ENCODE assay signal across 25 cellular contexts in genomic region chr7:106257752-106258151, GRCh38. TPM values are rescaled to one million over a fixed set of nuclear protein-coding genes. Genes with fewer than 3 reads are reported as not detected.
DNase-seq lines count a peak whose midpoint lies in the region; ATAC-seq and TF ChIP-seq lines count a peak whose summit lies in the region.
"Had no signal": no experiment of that assay in that cellular context is flagged by ENCODE, and none has a peak within 500 bp of the region (broad histone marks: within the 10 kb centered on the region; RNA-seq: fewer than 3 reads in every experiment).

No MANE protein-coding gene starts in this region.

- H3K9me3 ChIP-seq in mesenchymal stem cell (ENCODE audit: control insufficient read depth, low read length) (no peaks in the 10 kb centered on the region), Karpas-422 (ENCODE audit: low read length) (no peaks in the 10 kb centered on the region)
- H3K9me3 ChIP-seq: gastrocnemius medialis, MG63, prostate gland, stomach had no signal

- 96% methylated on average over 3 of the region's 3 CpGs for WGBS in mesenchymal stem cell

- DNase-seq in NCI-H1436 (lab: John Stamatoyannopoulos, UW) (peak; percentile 27), NCI-H1436 treated with DMSO at 0.1 percent for 48 hours (lab: John Stamatoyannopoulos, UW) (no peak), mesenchymal stem cell (peak; percentile 28), Karpas-422 (no peak), erythroblast (lab: John Stamatoyannopoulos, UW) (no peak)
- DNase-seq in stimulated activated naive CD8-positive, alpha-beta T cell treated with anti-CD3 and anti-CD28 coated beads, Interleukin-15, Interleukin-2, amounts not matched to agents 100 U/mL and 50 U/mL, for 24 hours, result no peak
- DNase-seq: 8988T; activated effector memory CD4-positive, alpha-beta T cell treated with Interleukin-2 at 50 U/mL for 16 hours; amygdala; DMS79 treated with DMSO at 0.1 percent for 48 hours; dorsolateral prefrontal cortex; gastrocnemius medialis; kidney glomerular epithelial cell; MG63; NCI-H187 treated with DMSO at 0.1 percent for 48 hours; stomach had no signal

- H3K4me1 Mint-ChIP-seq in stimulated activated naive CD8-positive, alpha-beta T cell treated with anti-CD3 and anti-CD28 coated beads, Interleukin-15, Interleukin-2, amounts not matched to agents 100 ng/mL and 50 ng/mL, for 24 hours (ENCODE audit: low read depth), result peaks cover 76% of the 10 kb centered on the region
- H3K4me1 Mint-ChIP-seq: mesothelial cell of epicardium, neural crest cell had no signal

- H3K4me3 Mint-ChIP-seq in stimulated activated naive CD8-positive, alpha-beta T cell treated with anti-CD3 and anti-CD28 coated beads, Interleukin-15, Interleukin-2, amounts not matched to agents 100 ng/mL and 50 ng/mL, for 24 hours, result no peak overlapping the region
- H3K4me3 Mint-ChIP-seq: mesothelial cell of epicardium, neural crest cell, type B pancreatic cell had no signal

- H4K20me1 ChIP-seq in Karpas-422 (ENCODE audit: insufficient read depth, low read depth, low read length), result no peaks in the 10 kb centered on the region

- H3K9me2 ChIP-seq in Karpas-422 (replicated peaks; ENCODE audit: insufficient read depth, low read length), result no peaks in the 10 kb centered on the region

- H4K91ac ChIP-seq in mesenchymal stem cell (ENCODE audit: low read length), result no peak overlapping the region

- no peaks in the 10 kb centered on the region for H3K4me1 ChIP-seq in mesenchymal stem cell (ENCODE audit: control insufficient read depth, insufficient read depth, low read depth, low read length)
- no peaks in the 10 kb centered on the region for H3K4me1 ChIP-seq in Karpas-422 (ENCODE audit: low read length)
- H3K4me1 ChIP-seq: gastrocnemius medialis, prostate gland had no signal

- H3K14ac ChIP-seq in mesenchymal stem cell (ENCODE audit: low read length in 2 of 2), result no peak overlapping the region

- H2BK120ac ChIP-seq in mesenchymal stem cell (ENCODE audit: low read depth, low read length), result no peak overlapping the region

- peaks cover 4% of the 10 kb centered on the region for H3K79me1 ChIP-seq in mesenchymal stem cell (replicated peaks; ENCODE audit: low read length, poor library complexity, severe bottlenecking)

- H2BK15ac ChIP-seq in mesenchymal stem cell (ENCODE audit: low read depth, poor library complexity, severe bottlenecking), result no peak overlapping the region

- H3K4me3 ChIP-seq in mesenchymal stem cell (ENCODE audit: insufficient read depth in 1 of 2, low read depth in 1 of 2, low read length in 2 of 2) (no peak overlapping the region), Karpas-422 (ENCODE audit: low read length) (no peak overlapping the region)
- H3K4me3 ChIP-seq: dorsolateral prefrontal cortex, gastrocnemius medialis, MG63, prostate gland, skin epidermis, stomach had no signal

- H2AK5ac ChIP-seq in mesenchymal stem cell (ENCODE audit: low read length, severe bottlenecking), result no peak overlapping the region

- no peak for TF ChIP-seq POLR2A in erythroblast (IDR thresholded peaks at IDR 0.05; ENCODE audit: low read length)

- no peak overlapping the region for H4K8ac ChIP-seq in mesenchymal stem cell (ENCODE audit: low read length)

- no peak for ATAC-seq in stimulated activated naive CD8-positive, alpha-beta T cell treated with anti-CD3 and anti-CD28 coated beads, Interleukin-15, Interleukin-2, amounts not matched to agents 100 U/mL and 50 U/mL, for 24 hours
- no peak for ATAC-seq in GM18867 (IDR thresholded peaks at IDR 0.05; ENCODE audit: unreplicated experiment)
- ATAC-seq: gastrocnemius medialis, SK-N-SH treated with all-trans-retinoic acid at 6 μM for 48 hours had no signal

- H3K36me3 Mint-ChIP-seq in stimulated activated naive CD8-positive, alpha-beta T cell treated with anti-CD3 and anti-CD28 coated beads, Interleukin-15, Interleukin-2, amounts not matched to agents 100 ng/mL and 50 ng/mL, for 24 hours (ENCODE audit: low read depth), result peaks cover 97% of the 10 kb centered on the region

- no peak overlapping the region for H3K18ac ChIP-seq in mesenchymal stem cell (ENCODE audit: low read depth in 1 of 2, low read length in 2 of 2)

- H3K27ac Mint-ChIP-seq in stimulated activated naive CD8-positive, alpha-beta T cell treated with anti-CD3 and anti-CD28 coated beads, Interleukin-15, Interleukin-2, amounts not matched to agents 100 ng/mL and 50 ng/mL, for 24 hours, result peak overlapping the region; percentile 63
- H3K27ac Mint-ChIP-seq: mesothelial cell of epicardium, type B pancreatic cell had no signal

- H2BK5ac ChIP-seq in mesenchymal stem cell (ENCODE audit: low read depth, low read length, poor library complexity, severe bottlenecking), result no peak overlapping the region

- H3K9ac ChIP-seq in mesenchymal stem cell (ENCODE audit: low read length), result no peak overlapping the region
- no peak overlapping the region for H3K9ac ChIP-seq in Karpas-422 (ENCODE audit: low read length)

- H3K36me3 ChIP-seq in mesenchymal stem cell (ENCODE audit: control insufficient read depth in 1 of 2, insufficient read depth in 2 of 2, low read depth in 1 of 2, low read length in 2 of 2), result peaks cover 7 to 98% of the 10 kb centered on the region in 2 experiments
- H3K36me3 ChIP-seq in Karpas-422 (ENCODE audit: insufficient read depth, low read length), result peaks cover 69% of the 10 kb centered on the region
- H3K36me3 ChIP-seq: prostate gland had no signal

- no peak overlapping the region for H3K4me2 ChIP-seq in mesenchymal stem cell (ENCODE audit: low read length, poor library complexity, severe bottlenecking)
- H3K4me2 ChIP-seq in Karpas-422 (ENCODE audit: low read depth, low read length, poor library complexity, severe bottlenecking), result no peak overlapping the region

- H3K79me2 ChIP-seq in Karpas-422 (ENCODE audit: low read length), result peaks cover 11% of the 10 kb centered on the region; the same call in 1 of the 2 replicates

- no peaks in the 10 kb centered on the region for H3K27me3 Mint-ChIP-seq in stimulated activated naive CD8-positive, alpha-beta T cell treated with anti-CD3 and anti-CD28 coated beads, Interleukin-15, Interleukin-2, amounts not matched to agents 100 ng/mL and 50 ng/mL, for 24 hours
- H3K27me3 Mint-ChIP-seq: type B pancreatic cell had no signal

- no peak overlapping the region for H3K4ac ChIP-seq in mesenchymal stem cell (ENCODE audit: low read depth in 1 of 2, low read length in 2 of 2)

- no peak overlapping the region for H2AFZ ChIP-seq in mesenchymal stem cell (ENCODE audit: low read depth, low read length)
- H2AFZ ChIP-seq in Karpas-422 (ENCODE audit: low read length), result no peak overlapping the region

- no peak overlapping the region for H3K23ac ChIP-seq in mesenchymal stem cell (ENCODE audit: low read length in 2 of 2)

- H3K27me3 ChIP-seq in mesenchymal stem cell (ENCODE audit: control insufficient read depth in 1 of 2, insufficient read depth in 1 of 2, low read length in 2 of 2), result no peaks in the 10 kb centered on the region
- H3K27me3 ChIP-seq in Karpas-422 (ENCODE audit: low read length), result no peaks in the 10 kb centered on the region
- H3K27me3 ChIP-seq: dorsolateral prefrontal cortex, gastrocnemius medialis, MG63, stomach had no signal

- H2BK12ac ChIP-seq in mesenchymal stem cell (ENCODE audit: low read length in 2 of 2), result no peak overlapping the region

- no peaks in the 10 kb centered on the region for H3K9me3 Mint-ChIP-seq in stimulated activated naive CD8-positive, alpha-beta T cell treated with anti-CD3 and anti-CD28 coated beads, Interleukin-15, Interleukin-2, amounts not matched to agents 100 ng/mL and 50 ng/mL, for 24 hours
- H3K9me3 Mint-ChIP-seq: mesothelial cell of epicardium, neural crest cell, type B pancreatic cell had no signal

- H3K27ac ChIP-seq in mesenchymal stem cell (ENCODE audit: low read length, poor library complexity, severe bottlenecking), result no peak overlapping the region
- no peak overlapping the region for H3K27ac ChIP-seq in Karpas-422 (ENCODE audit: low read length)
- H3K27ac ChIP-seq: dorsolateral prefrontal cortex, gastrocnemius medialis, HL-60, prostate gland, skin epidermis, stomach had no signal

RNA-seq across cellular contexts. Expression of gene NAMPT, which starts 27.0 kb away (rescaled TPM):
- polyA plus RNA-seq in mesenchymal stem cell (2013, experiment 1 of 2), result 61.9 TPM
- polyA plus RNA-seq in mesenchymal stem cell (2013, experiment 2 of 2), result 63.3 TPM
- 49.2 and 87.4 TPM in 2 replicates for total RNA-seq in Karpas-422 (2014; rRNA removed; shearing (Covaris generic); ENCODE audit: low replicate concordance)

Comparison
In these comparisons a context has a peak if more than half of its experiments do, and no peak if none do; other contexts are left out.
1. DNase-seq: peak in NCI-H1436 (single experiment) and mesenchymal stem cell (single experiment); none in NCI-H1436 treated with DMSO at 0.1 percent for 48 hours (single experiment), stimulated activated naive CD8-positive, alpha-beta T cell treated with anti-CD3 and anti-CD28 coated beads, Interleukin-15, Interleukin-2, amounts not matched to agents 100 U/mL and 50 U/mL, for 24 hours (single experiment), Karpas-422 (single experiment) and erythroblast (0 of 2).